ENCODE assay signal across 1 cellular context in the genomic region with DNA sequence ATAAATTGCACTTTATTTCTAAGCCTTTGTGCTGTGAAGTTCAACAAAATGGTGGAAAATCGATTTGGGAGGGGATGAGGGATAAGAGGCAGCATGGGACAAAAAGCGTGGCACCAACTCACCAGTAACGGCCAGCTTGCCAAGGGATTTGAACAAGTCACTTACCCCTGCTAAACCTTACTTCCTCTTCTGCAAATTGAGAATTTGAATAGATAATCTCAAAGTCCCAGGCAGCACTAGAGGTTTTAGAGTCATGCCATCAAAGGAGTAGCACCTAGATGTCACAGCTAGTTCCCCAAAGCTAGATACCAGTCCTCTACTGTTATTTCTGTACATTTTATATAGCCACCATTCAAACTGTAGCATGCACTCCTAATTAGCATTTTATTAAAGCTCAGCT.
TF ChIP-seq lines count a peak whose summit lies in the region.

No MANE protein-coding gene starts in this region.

TF ChIP-seq in GM23338, 12 proteins besides CTCF, POLR2A, EP300 and RAD21 (continued from another document):
- TF ChIP-seq, protein P1, sequence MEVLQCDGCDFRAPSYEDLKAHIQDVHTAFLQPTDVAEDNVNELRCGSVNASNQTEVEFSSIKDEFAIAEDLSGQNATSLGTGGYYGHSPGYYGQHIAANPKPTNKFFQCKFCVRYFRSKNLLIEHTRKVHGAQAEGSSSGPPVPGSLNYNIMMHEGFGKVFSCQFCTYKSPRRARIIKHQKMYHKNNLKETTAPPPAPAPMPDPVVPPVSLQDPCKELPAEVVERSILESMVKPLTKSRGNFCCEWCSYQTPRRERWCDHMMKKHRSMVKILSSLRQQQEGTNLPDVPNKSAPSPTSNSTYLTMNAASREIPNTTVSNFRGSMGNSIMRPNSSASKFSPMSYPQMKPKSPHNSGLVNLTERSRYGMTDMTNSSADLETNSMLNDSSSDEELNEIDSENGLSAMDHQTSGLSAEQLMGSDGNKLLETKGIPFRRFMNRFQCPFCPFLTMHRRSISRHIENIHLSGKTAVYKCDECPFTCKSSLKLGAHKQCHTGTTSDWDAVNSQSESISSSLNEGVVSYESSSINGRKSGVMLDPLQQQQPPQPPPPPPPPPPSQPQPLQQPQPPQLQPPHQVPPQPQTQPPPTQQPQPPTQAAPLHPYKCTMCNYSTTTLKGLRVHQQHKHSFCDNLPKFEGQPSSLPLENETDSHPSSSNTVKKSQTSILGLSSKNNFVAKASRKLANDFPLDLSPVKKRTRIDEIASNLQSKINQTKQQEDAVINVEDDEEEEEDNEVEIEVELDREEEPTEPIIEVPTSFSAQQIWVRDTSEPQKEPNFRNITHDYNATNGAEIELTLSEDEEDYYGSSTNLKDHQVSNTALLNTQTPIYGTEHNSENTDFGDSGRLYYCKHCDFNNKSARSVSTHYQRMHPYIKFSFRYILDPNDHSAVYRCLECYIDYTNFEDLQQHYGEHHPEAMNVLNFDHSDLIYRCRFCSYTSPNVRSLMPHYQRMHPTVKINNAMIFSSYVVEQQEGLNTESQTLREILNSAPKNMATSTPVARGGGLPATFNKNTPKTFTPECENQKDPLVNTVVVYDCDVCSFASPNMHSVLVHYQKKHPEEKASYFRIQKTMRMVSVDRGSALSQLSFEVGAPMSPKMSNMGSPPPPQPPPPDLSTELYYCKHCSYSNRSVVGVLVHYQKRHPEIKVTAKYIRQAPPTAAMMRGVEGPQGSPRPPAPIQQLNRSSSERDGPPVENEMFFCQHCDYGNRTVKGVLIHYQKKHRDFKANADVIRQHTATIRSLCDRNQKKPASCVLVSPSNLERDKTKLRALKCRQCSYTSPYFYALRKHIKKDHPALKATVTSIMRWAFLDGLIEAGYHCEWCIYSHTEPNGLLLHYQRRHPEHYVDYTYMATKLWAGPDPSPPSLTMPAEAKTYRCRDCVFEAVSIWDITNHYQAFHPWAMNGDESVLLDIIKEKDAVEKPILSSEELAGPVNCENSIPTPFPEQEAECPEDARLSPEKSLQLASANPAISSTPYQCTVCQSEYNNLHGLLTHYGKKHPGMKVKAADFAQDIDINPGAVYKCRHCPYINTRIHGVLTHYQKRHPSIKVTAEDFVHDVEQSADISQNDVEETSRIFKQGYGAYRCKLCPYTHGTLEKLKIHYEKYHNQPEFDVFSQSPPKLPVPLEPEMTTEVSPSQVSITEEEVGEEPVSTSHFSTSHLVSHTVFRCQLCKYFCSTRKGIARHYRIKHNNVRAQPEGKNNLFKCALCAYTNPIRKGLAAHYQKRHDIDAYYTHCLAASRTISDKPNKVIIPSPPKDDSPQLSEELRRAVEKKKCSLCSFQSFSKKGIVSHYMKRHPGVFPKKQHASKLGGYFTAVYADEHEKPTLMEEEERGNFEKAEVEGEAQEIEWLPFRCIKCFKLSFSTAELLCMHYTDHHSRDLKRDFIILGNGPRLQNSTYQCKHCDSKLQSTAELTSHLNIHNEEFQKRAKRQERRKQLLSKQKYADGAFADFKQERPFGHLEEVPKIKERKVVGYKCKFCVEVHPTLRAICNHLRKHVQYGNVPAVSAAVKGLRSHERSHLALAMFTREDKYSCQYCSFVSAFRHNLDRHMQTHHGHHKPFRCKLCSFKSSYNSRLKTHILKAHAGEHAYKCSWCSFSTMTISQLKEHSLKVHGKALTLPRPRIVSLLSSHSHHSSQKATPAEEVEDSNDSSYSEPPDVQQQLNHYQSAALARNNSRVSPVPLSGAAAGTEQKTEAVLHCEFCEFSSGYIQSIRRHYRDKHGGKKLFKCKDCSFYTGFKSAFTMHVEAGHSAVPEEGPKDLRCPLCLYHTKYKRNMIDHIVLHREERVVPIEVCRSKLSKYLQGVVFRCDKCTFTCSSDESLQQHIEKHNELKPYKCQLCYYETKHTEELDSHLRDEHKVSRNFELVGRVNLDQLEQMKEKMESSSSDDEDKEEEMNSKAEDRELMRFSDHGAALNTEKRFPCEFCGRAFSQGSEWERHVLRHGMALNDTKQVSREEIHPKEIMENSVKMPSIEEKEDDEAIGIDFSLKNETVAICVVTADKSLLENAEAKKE (CRISPR knock-in tag; IDR thresholded peaks at IDR 0.05): no peak
- TF ChIP-seq STAT1 (IDR thresholded peaks at IDR 0.05; ENCODE audit: unreplicated experiment): no peak
- TF ChIP-seq EZH2phosphoT487 (IDR thresholded peaks at IDR 0.05; ENCODE audit: unreplicated experiment): no peak
- TF ChIP-seq, protein P2, sequence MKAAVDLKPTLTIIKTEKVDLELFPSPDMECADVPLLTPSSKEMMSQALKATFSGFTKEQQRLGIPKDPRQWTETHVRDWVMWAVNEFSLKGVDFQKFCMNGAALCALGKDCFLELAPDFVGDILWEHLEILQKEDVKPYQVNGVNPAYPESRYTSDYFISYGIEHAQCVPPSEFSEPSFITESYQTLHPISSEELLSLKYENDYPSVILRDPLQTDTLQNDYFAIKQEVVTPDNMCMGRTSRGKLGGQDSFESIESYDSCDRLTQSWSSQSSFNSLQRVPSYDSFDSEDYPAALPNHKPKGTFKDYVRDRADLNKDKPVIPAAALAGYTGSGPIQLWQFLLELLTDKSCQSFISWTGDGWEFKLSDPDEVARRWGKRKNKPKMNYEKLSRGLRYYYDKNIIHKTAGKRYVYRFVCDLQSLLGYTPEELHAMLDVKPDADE (IDR thresholded peaks at IDR 0.05): no peak
- no peak for TF ChIP-seq ZNF331 (CRISPR knock-in tag; IDR thresholded peaks at IDR 0.05; ENCODE audit: low read depth)
- no peak for TF ChIP-seq CREB1 (CRISPR knock-in tag; IDR thresholded peaks at IDR 0.05; ENCODE audit: low read depth)
- TF ChIP-seq ZNF114 (CRISPR knock-in tag; IDR thresholded peaks at IDR 0.05): no peak
- no peak for TF ChIP-seq EZH2 (IDR thresholded peaks at IDR 0.05; ENCODE audit: low read depth, unreplicated experiment)
- TF ChIP-seq, protein P3, sequence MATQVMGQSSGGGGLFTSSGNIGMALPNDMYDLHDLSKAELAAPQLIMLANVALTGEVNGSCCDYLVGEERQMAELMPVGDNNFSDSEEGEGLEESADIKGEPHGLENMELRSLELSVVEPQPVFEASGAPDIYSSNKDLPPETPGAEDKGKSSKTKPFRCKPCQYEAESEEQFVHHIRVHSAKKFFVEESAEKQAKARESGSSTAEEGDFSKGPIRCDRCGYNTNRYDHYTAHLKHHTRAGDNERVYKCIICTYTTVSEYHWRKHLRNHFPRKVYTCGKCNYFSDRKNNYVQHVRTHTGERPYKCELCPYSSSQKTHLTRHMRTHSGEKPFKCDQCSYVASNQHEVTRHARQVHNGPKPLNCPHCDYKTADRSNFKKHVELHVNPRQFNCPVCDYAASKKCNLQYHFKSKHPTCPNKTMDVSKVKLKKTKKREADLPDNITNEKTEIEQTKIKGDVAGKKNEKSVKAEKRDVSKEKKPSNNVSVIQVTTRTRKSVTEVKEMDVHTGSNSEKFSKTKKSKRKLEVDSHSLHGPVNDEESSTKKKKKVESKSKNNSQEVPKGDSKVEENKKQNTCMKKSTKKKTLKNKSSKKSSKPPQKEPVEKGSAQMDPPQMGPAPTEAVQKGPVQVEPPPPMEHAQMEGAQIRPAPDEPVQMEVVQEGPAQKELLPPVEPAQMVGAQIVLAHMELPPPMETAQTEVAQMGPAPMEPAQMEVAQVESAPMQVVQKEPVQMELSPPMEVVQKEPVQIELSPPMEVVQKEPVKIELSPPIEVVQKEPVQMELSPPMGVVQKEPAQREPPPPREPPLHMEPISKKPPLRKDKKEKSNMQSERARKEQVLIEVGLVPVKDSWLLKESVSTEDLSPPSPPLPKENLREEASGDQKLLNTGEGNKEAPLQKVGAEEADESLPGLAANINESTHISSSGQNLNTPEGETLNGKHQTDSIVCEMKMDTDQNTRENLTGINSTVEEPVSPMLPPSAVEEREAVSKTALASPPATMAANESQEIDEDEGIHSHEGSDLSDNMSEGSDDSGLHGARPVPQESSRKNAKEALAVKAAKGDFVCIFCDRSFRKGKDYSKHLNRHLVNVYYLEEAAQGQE (IDR thresholded peaks at IDR 0.05; ENCODE audit: unreplicated experiment): no peak
- no peak for TF ChIP-seq JUNB (IDR thresholded peaks at IDR 0.05; ENCODE audit: unreplicated experiment)
